Comparison of ENCODE assay signal across 27 cellular contexts in the genomic region with DNA sequence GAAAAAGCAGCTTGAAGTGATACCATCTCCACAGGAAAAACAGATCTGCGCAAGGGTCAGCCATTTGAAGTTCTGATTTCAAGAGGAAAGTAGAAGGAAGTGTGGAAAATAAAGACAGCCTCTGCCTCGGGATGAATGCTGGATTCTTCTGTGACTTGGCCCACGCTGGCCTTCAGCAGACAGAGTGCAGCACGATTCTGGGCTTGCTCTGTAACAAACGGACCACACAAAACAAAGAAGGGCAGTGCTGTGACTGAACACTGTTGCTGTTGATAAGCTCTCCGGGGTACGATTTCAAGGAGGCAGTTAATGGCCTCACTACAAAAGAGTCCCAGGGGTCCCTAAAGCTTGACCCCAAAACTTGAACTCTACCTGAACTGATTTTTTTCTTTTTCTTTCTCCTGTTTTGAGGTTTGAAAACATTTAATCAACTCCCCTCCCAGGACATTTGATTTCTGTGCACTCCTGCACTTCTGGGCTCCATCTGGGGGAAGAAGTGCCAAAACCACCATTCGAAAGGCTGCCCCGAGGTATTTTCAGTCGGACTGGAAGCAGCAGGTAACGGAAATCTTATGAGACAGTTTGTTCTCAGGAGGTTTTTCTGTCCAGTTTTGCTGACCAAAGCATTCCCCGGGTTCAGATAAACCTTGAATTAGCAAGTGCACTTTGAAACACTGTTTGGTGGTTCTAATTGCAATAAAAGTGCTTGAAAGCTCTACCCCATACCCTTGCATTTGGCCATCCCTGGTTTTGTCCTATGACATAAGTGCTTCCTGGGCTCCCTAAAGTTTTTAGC.
DNase-seq lines count a peak whose midpoint lies in the region; ATAC-seq and TF ChIP-seq lines count a peak whose summit lies in the region.
"Had no signal": no experiment of that assay in that cellular context is flagged by ENCODE, and none has a peak within 500 bp of the region (broad histone marks: within the 10 kb centered on the region; RNA-seq: fewer than 3 reads in every experiment).

No MANE protein-coding gene starts in this region.

- H3K36me3 ChIP-seq in smooth muscle cell (ENCODE audit: low read depth): no peaks in the 10 kb centered on the region
- H3K36me3 ChIP-seq: BLaER1, gastroesophageal sphincter, SJSA1, WERI-Rb-1 had no signal

- H4K91ac ChIP-seq in H9 (ENCODE audit: insufficient read length, low read depth, low read length): no peak overlapping the region

- H3K18ac ChIP-seq in H9 (ENCODE audit: insufficient read length, low read depth, low read length): peak overlapping the region; percentile 42

- H3K4me1 ChIP-seq in H9 (ENCODE audit: insufficient read depth, low read length): no peaks in the 10 kb centered on the region
- H3K4me1 ChIP-seq in smooth muscle cell (ENCODE audit: low read depth): peaks cover 7% of the 10 kb centered on the region
- H3K4me1 ChIP-seq: BLaER1, psoas muscle had no signal

- no peak overlapping the region for H3K4me2 ChIP-seq in H9 (ENCODE audit: insufficient read depth, insufficient read length, low read length)
- H3K4me2 ChIP-seq in smooth muscle cell: no peak overlapping the region
- H3K4me2 ChIP-seq: BLaER1 had no signal

- H2BK5ac ChIP-seq in H9 (ENCODE audit: insufficient read length, low read length): no peak overlapping the region

- no peak overlapping the region for H3K27ac ChIP-seq in H9 (ENCODE audit: insufficient read length, low read depth, low read length)
- H3K27ac ChIP-seq in smooth muscle cell (ENCODE audit: low read depth): no peak overlapping the region
- H3K27ac ChIP-seq: BLaER1, gastroesophageal sphincter, psoas muscle, SJSA1, skin epidermis, WERI-Rb-1 had no signal

- H3K23ac ChIP-seq in H9 (ENCODE audit: insufficient read length, low read depth, low read length): no peak overlapping the region

- H3K23me2 ChIP-seq in H9 (ENCODE audit: insufficient read length, low read depth, low read length, poor library complexity, severe bottlenecking): no peaks in the 10 kb centered on the region

- H4K5ac ChIP-seq in H9 (ENCODE audit: insufficient read length, low read depth, low read length): no peak overlapping the region

- H3K4me3 ChIP-seq in smooth muscle cell: no peak overlapping the region
- H3K4me3 ChIP-seq: BLaER1, gastroesophageal sphincter, lung, psoas muscle, SJSA1, skin epidermis had no signal

- no peak overlapping the region for H3K9ac ChIP-seq in H9 (ENCODE audit: extremely low read depth, insufficient read length, low read length)
- no peak overlapping the region for H3K9ac ChIP-seq in smooth muscle cell (ENCODE audit: low read depth)
- H3K9ac ChIP-seq: BLaER1 had no signal

- H3K4ac ChIP-seq in H9 (ENCODE audit: low read depth, low read length): no peak overlapping the region

- H3K27me3 Mint-ChIP-seq in H9 (ENCODE audit: low read depth): peaks cover 5% of the 10 kb centered on the region; the same call in 1 of the 2 replicates
- H3K27me3 Mint-ChIP-seq in brain: no peaks in the 10 kb centered on the region
- H3K27me3 Mint-ChIP-seq in mesothelial cell of epicardium (ENCODE audit: low read depth): no peaks in the 10 kb centered on the region
- peaks cover 44% of the 10 kb centered on the region for H3K27me3 Mint-ChIP-seq in activated CD8-positive, alpha-beta T cell treated with anti-CD3 and anti-CD28 coated beads, Interleukin-2, amount 10 ng/mL, durations not matched to agents 7 days and 5 days (ENCODE audit: low read depth)
- no peaks in the 10 kb centered on the region for H3K27me3 Mint-ChIP-seq in osteocyte (ENCODE audit: unreplicated experiment)

- H3F3A ChIP-seq in smooth muscle cell (ENCODE audit: low read depth): peaks cover 7% of the 10 kb centered on the region

- no peak for ATAC-seq in activated CD8-positive, alpha-beta T cell treated with anti-CD3 and anti-CD28 coated beads, Interleukin-2, amount 10 ng/mL, durations not matched to agents 7 days and 5 days
- ATAC-seq: gastroesophageal sphincter, psoas muscle had no signal

- no peaks in the 10 kb centered on the region for H3K9me3 Mint-ChIP-seq in H9
- H3K9me3 Mint-ChIP-seq in brain: no peaks in the 10 kb centered on the region
- H3K9me3 Mint-ChIP-seq in mesothelial cell of epicardium: no peaks in the 10 kb centered on the region
- H3K9me3 Mint-ChIP-seq in activated CD8-positive, alpha-beta T cell treated with anti-CD3 and anti-CD28 coated beads, Interleukin-2, amount 10 ng/mL, durations not matched to agents 7 days and 5 days (ENCODE audit: insufficient read depth): no peaks in the 10 kb centered on the region
- H3K9me3 Mint-ChIP-seq in osteocyte (ENCODE audit: unreplicated experiment): no peaks in the 10 kb centered on the region
- H3K9me3 Mint-ChIP-seq: activated T-helper 2 cell treated with anti-CD3 and anti-CD28 coated beads, Interferon-gamma antibody, Interleukin-2, Interleukin-4, amounts not matched to agents 10 μg/mL and 5 μg/mL and 100 μg/mL, durations not matched to agents 14 hours and 24 hours and 36 hours had no signal

- peaks cover 16 to 24% of the 10 kb centered on the region in 2 experiments for H3K4me1 Mint-ChIP-seq in H9
- H3K4me1 Mint-ChIP-seq in brain: peaks cover 53% of the 10 kb centered on the region
- peaks cover 46% of the 10 kb centered on the region for H3K4me1 Mint-ChIP-seq in mesothelial cell of epicardium
- H3K4me1 Mint-ChIP-seq in activated CD8-positive, alpha-beta T cell treated with anti-CD3 and anti-CD28 coated beads, Interleukin-2, amount 10 ng/mL, durations not matched to agents 7 days and 5 days (ENCODE audit: low read depth): peaks cover 8% of the 10 kb centered on the region
- peaks cover 29% of the 10 kb centered on the region for H3K4me1 Mint-ChIP-seq in osteocyte (ENCODE audit: unreplicated experiment)

- no peak overlapping the region for H2AK5ac ChIP-seq in H9 (ENCODE audit: insufficient read length, low read length)

- H3K56ac ChIP-seq in H9 (ENCODE audit: insufficient read length, low read depth, low read length): no peak overlapping the region

- H2AFZ ChIP-seq in H9 (ENCODE audit: low read length) (no peak overlapping the region), smooth muscle cell (ENCODE audit: low read depth) (peak overlapping the region; percentile 69)

- no peak overlapping the region for H2BK12ac ChIP-seq in H9 (ENCODE audit: insufficient read length, low read depth, low read length)

- H3K36me3 Mint-ChIP-seq in H9 (ENCODE audit: insufficient read depth in 1 of 3, low read depth in 3 of 3) (no peaks in the 10 kb centered on the region; a peak in 1 of 7 replicates), brain (no peaks in the 10 kb centered on the region), mesothelial cell of epicardium (no peaks in the 10 kb centered on the region), osteocyte (ENCODE audit: unreplicated experiment) (peaks cover 2% of the 10 kb centered on the region)
- no peaks in the 10 kb centered on the region for H3K36me3 Mint-ChIP-seq in activated CD8-positive, alpha-beta T cell treated with anti-CD3 and anti-CD28 coated beads, Interleukin-2, amount 10 ng/mL, durations not matched to agents 7 days and 5 days (ENCODE audit: low read depth)

- POLR2A ChIA-PET in activated CD8-positive, alpha-beta T cell treated with anti-CD3 and anti-CD28 coated beads, Interleukin-2, amount 10 ng/mL, durations not matched to agents 7 days and 5 days (lab: Charles Lee): no interaction called here

- DNase-seq in H9 (no peak), mesothelial cell of epicardium (ENCODE audit: low spot score in 2 of 2, unreplicated experiment in 2 of 2) (no peak), smooth muscle cell (lab: John Stamatoyannopoulos, UW; ENCODE audit: unreplicated experiment) (no peak), 8988T (no peak), osteocyte (ENCODE audit: extremely low spot score, unreplicated experiment) (no peak)
- no peak for DNase-seq in activated CD8-positive, alpha-beta T cell treated with anti-CD3 and anti-CD28 coated beads, Interleukin-2, amount 10 ng/mL, durations not matched to agents 7 days and 5 days
- DNase-seq: activated CD4-positive, alpha-beta T cell treated with anti-CD3 and anti-CD28 coated beads for 48 hours; activated CD8-positive, alpha-beta memory T cell treated with anti-CD3 and anti-CD28 coated beads for 24 hours; activated naive CD4-positive, alpha-beta T cell treated with anti-CD3 and anti-CD28 coated beads, Interleukin-2, amount 50 U/mL, for 16 hours; activated T-cell treated with anti-CD3 and anti-CD28 coated beads for 4 hours; DMS 273 treated with DMSO at 0.1 percent for 48 hours; hippocampal formation; Karpas-422; MV-4-11; NCI-H1436; NCI-H2081 treated with DMSO at 0.1 percent for 48 hours; psoas muscle; stimulated activated naive CD4-positive, alpha-beta T cell; T1000; WERI-Rb-1 had no signal

- H2BK20ac ChIP-seq in H9 (ENCODE audit: low read depth, low read length, poor library complexity, severe bottlenecking): no peak overlapping the region

- H3K79me2 ChIP-seq in H9 (ENCODE audit: insufficient read depth, low read length) (no peaks in the 10 kb centered on the region), smooth muscle cell (ENCODE audit: low read depth) (no peaks in the 10 kb centered on the region)

- no CpG with 5 or more reads among the region's 12 CpGs for whole genome bisulfite sequencing in H9 (ENCODE audit: extremely low coverage, insufficient read length, low lambda C conversion rate)
- 64% methylated on average over 12 of the region's 12 CpGs for WGBS in smooth muscle cell (ENCODE audit: low lambda C conversion rate)

- no peak overlapping the region for H3K14ac ChIP-seq in H9 (ENCODE audit: insufficient read depth, low read length)

- no peaks in the 10 kb centered on the region for H4K20me1 ChIP-seq in H9 (ENCODE audit: control insufficient read depth, insufficient read depth, insufficient read length)
- H4K20me1 ChIP-seq in smooth muscle cell (ENCODE audit: low read depth): no peaks in the 10 kb centered on the region
- H4K20me1 ChIP-seq: BLaER1 had no signal

- TF ChIP-seq CTCF in H9 (conservative IDR thresholded peaks at IDR 0.05) (no peak), brain (conservative IDR thresholded peaks at IDR 0.05) (no peak), mesothelial cell of epicardium (IDR thresholded peaks at IDR 0.05; ENCODE audit: unreplicated experiment) (no peak), smooth muscle cell (IDR thresholded peaks at IDR 0.05; ENCODE audit: borderline replicate concordance, insufficient read depth, poor library complexity, severe bottlenecking) (no peak), osteocyte (IDR thresholded peaks at IDR 0.05) (no peak)

- no peak overlapping the region for H3K4me3 Mint-ChIP-seq in H9
- peak overlapping the region in 1 of 5 experiments; percentile 52 for H3K4me3 Mint-ChIP-seq in brain
- no peak overlapping the region for H3K4me3 Mint-ChIP-seq in mesothelial cell of epicardium
- no peak overlapping the region for H3K4me3 Mint-ChIP-seq in activated CD8-positive, alpha-beta T cell treated with anti-CD3 and anti-CD28 coated beads, Interleukin-2, amount 10 ng/mL, durations not matched to agents 7 days and 5 days
- no peak overlapping the region for H3K4me3 Mint-ChIP-seq in osteocyte (ENCODE audit: unreplicated experiment)

- H2BK15ac ChIP-seq in H9 (ENCODE audit: low read depth, low read length): no peak overlapping the region

- CTCF ChIA-PET in activated CD8-positive, alpha-beta T cell treated with anti-CD3 and anti-CD28 coated beads, Interleukin-2, amount 10 ng/mL, durations not matched to agents 7 days and 5 days (lab: Charles Lee): no interaction called here

- no peaks in the 10 kb centered on the region for H3K79me1 ChIP-seq in H9 (ENCODE audit: insufficient read depth, low read depth, low read length, poor library complexity, severe bottlenecking)

- H3K27me3 ChIP-seq in H9 (ENCODE audit: insufficient read depth, low read length) (no peaks in the 10 kb centered on the region), smooth muscle cell (ENCODE audit: low read depth) (no peaks in the 10 kb centered on the region)
- H3K27me3 ChIP-seq: BLaER1, gastroesophageal sphincter, SJSA1 had no signal

- H3K9me3 ChIP-seq in H9 (ENCODE audit: control insufficient read depth, low read depth, low read length): no peaks in the 10 kb centered on the region
- no peaks in the 10 kb centered on the region for H3K9me3 ChIP-seq in smooth muscle cell (replicated peaks; ENCODE audit: low read depth)
- H3K9me3 ChIP-seq: BLaER1, gastroesophageal sphincter, psoas muscle, SJSA1 had no signal

- no peak overlapping the region for H3K27ac Mint-ChIP-seq in H9
- peak overlapping the region in 3 of 5 experiments; percentile 12 to 83 (median 63) for H3K27ac Mint-ChIP-seq in brain
- peak overlapping the region; percentile 49 for H3K27ac Mint-ChIP-seq in mesothelial cell of epicardium
- H3K27ac Mint-ChIP-seq in activated CD8-positive, alpha-beta T cell treated with anti-CD3 and anti-CD28 coated beads, Interleukin-2, amount 10 ng/mL, durations not matched to agents 7 days and 5 days: no peak overlapping the region
- H3K27ac Mint-ChIP-seq in osteocyte (ENCODE audit: unreplicated experiment): no peak overlapping the region
- H3K27ac Mint-ChIP-seq: activated T-helper 2 cell treated with anti-CD3 and anti-CD28 coated beads, Interferon-gamma antibody, Interleukin-2, Interleukin-4, amounts not matched to agents 10 μg/mL and 5 μg/mL and 100 μg/mL, durations not matched to agents 14 hours and 24 hours and 36 hours had no signal

- H3T11ph ChIP-seq in H9 (ENCODE audit: low read length): no peak overlapping the region

- H4K8ac ChIP-seq in H9 (replicated peaks; ENCODE audit: insufficient read length, low read depth, low read length): no peak overlapping the region

- no peak overlapping the region for H2BK120ac ChIP-seq in H9 (ENCODE audit: low read depth, low read length, poor library complexity, severe bottlenecking)

Comparison
In these comparisons a context has a peak if more than half of its experiments do, and no peak if none do; other contexts are left out.
1. H3K27ac Mint-ChIP-seq: peak in brain (3 of 5) and mesothelial cell of epicardium (single experiment); none in H9 (0 of 3), activated CD8-positive, alpha-beta T cell treated with anti-CD3 and anti-CD28 coated beads, Interleukin-2, amount 10 ng/mL, durations not matched to agents 7 days and 5 days (single experiment) and osteocyte (single experiment).